In genomic region chr19:52940905-52941304, GRCh38 we compare ENCODE assay signal across 8 cellular contexts. TPM values are rescaled to one million over a fixed set of nuclear protein-coding genes. Genes with fewer than 3 reads are reported as not detected.
DNase-seq lines count a peak whose midpoint lies in the region; ATAC-seq and TF ChIP-seq lines count a peak whose summit lies in the region.
"Not testable (repeated sequence)": the region's sequence is repeated elsewhere in the genome, so short reads cannot be mapped to it uniquely, and the experiment has no call there.

No MANE protein-coding gene starts in this region.

- H3K9me3 ChIP-seq in CD4-positive, alpha-beta memory T cell (ENCODE audit: control insufficient read depth in 1 of 2, low read length in 2 of 2), result peaks cover 0 to 11% of the 10 kb centered on the region in 2 donors

- peaks cover 10 to 32% (median 24%) of the 10 kb centered on the region in 4 donors for H3K4me1 Mint-ChIP-seq in CD4-positive, alpha-beta memory T cell
- H3K4me1 Mint-ChIP-seq in IgD-negative memory B cell, result peaks cover 8 to 17% (median 12%) of the 10 kb centered on the region in 3 donors
- peaks cover 32% of the 10 kb centered on the region for H3K4me1 Mint-ChIP-seq in T-helper 2 cell treated with Interferon-gamma antibody and Interleukin-4, amounts not matched to agents 5 μg/mL and 100 μg/mL, for 36 hours (ENCODE audit: low read depth)
- peaks cover 34% of the 10 kb centered on the region for H3K4me1 Mint-ChIP-seq in activated CD8-positive, alpha-beta memory T cell treated with anti-CD3 and anti-CD28 coated beads, Interleukin-2, amount 10 ng/mL, durations not matched to agents 7 days and 5 days
- peaks cover 22% of the 10 kb centered on the region for H3K4me1 Mint-ChIP-seq in activated naive CD8-positive, alpha-beta T cell treated with anti-CD3 and anti-CD28 coated beads, Interleukin-2, amount 10 ng/mL, durations not matched to agents 7 days and 5 days
- peaks cover 32% of the 10 kb centered on the region for H3K4me1 Mint-ChIP-seq in nephron
- H3K4me1 Mint-ChIP-seq in stimulated activated naive B cell treated with anti-CD40 and anti-IgM and Interleukin-4, amounts not matched to agents 10 μg/mL and 1 μg/mL and 100 μg/mL, for 72 hours, result peaks cover 33 to 48% of the 10 kb centered on the region in 2 donors

- H3K4me3 Mint-ChIP-seq in CD4-positive, alpha-beta memory T cell, result peak overlapping the region; percentile 4 to 98 (median 96)
- H3K4me3 Mint-ChIP-seq in IgD-negative memory B cell (peak overlapping the region; percentile 92 to 100 (median 98)), nephron (peak overlapping the region; percentile 87 to 90 (median 89))
- peak overlapping the region; percentile 97 for H3K4me3 Mint-ChIP-seq in T-helper 2 cell treated with Interferon-gamma antibody and Interleukin-4, amounts not matched to agents 5 μg/mL and 100 μg/mL, for 36 hours
- H3K4me3 Mint-ChIP-seq in activated CD8-positive, alpha-beta memory T cell treated with anti-CD3 and anti-CD28 coated beads, Interleukin-2, amount 10 ng/mL, durations not matched to agents 7 days and 5 days, result peak overlapping the region; percentile 96
- H3K4me3 Mint-ChIP-seq in activated naive CD8-positive, alpha-beta T cell treated with anti-CD3 and anti-CD28 coated beads, Interleukin-2, amount 10 ng/mL, durations not matched to agents 7 days and 5 days, result peak overlapping the region; percentile 96
- peak overlapping the region; percentile 95 to 96 for H3K4me3 Mint-ChIP-seq in stimulated activated naive B cell treated with anti-CD40 and anti-IgM and Interleukin-4, amounts not matched to agents 10 μg/mL and 1 μg/mL and 100 μg/mL, for 72 hours

- not testable (repeated sequence) for H3K4me3 ChIP-seq in CD4-positive, alpha-beta memory T cell (ENCODE audit: low read length in 2 of 2)
- peak overlapping the region; percentile 79 for H3K4me3 ChIP-seq in epithelial cell of proximal tubule (ENCODE audit: low read depth, low read length)

- POLR2A ChIA-PET in CD4-positive, alpha-beta memory T cell (lab: Charles Lee; ENCODE audit: partially characterized antibody), result interaction anchor here (0.6 to 1.8 kb wide), 3 partner anchors 22 to 187 kb away, joined by 3 to 10 read pairs (median 4); partner anchors contain the start of gene ZNF816
- POLR2A ChIA-PET in activated naive CD8-positive, alpha-beta T cell treated with anti-CD3 and anti-CD28 coated beads, Interleukin-2, amount 10 ng/mL, durations not matched to agents 7 days and 5 days (lab: Charles Lee), result interaction anchor here (0.6 to 0.7 kb wide), 2 partner anchors 454 to 751 kb away, joined by 4 read pairs; partner anchors contain the start of genes PPP2R1A and ZNF765

- not testable (repeated sequence) for H3K27me3 Mint-ChIP-seq in CD4-positive, alpha-beta memory T cell; IgD-negative memory B cell; T-helper 2 cell treated with Interferon-gamma antibody and Interleukin-4, amounts not matched to agents 5 μg/mL and 100 μg/mL, for 36 hours (ENCODE audit: low read depth); activated CD8-positive, alpha-beta memory T cell treated with anti-CD3 and anti-CD28 coated beads, Interleukin-2, amount 10 ng/mL, durations not matched to agents 7 days and 5 days; activated naive CD8-positive, alpha-beta T cell treated with anti-CD3 and anti-CD28 coated beads, Interleukin-2, amount 10 ng/mL, durations not matched to agents 7 days and 5 days; nephron (ENCODE audit: low read depth); stimulated activated naive B cell treated with anti-CD40 and anti-IgM and Interleukin-4, amounts not matched to agents 10 μg/mL and 1 μg/mL and 100 μg/mL, for 72 hours

- not testable (repeated sequence) for H3K27me3 ChIP-seq in CD4-positive, alpha-beta memory T cell (ENCODE audit: insufficient read depth, low read length)

- H3K36me3 ChIP-seq in CD4-positive, alpha-beta memory T cell (ENCODE audit: insufficient read depth, low read length), result not testable (repeated sequence)

- not testable (repeated sequence) for H3K27ac ChIP-seq in CD4-positive, alpha-beta memory T cell (ENCODE audit: low read depth, low read length)

- TF ChIP-seq CTCF in epithelial cell of proximal tubule (conservative IDR thresholded peaks at IDR 0.05; ENCODE audit: low read depth, low read length); nephron (IDR thresholded peaks at IDR 0.05; ENCODE audit: unreplicated experiment in 3 of 3): not testable (repeated sequence)

- DNase-seq in CD4-positive, alpha-beta memory T cell; T-helper 2 cell treated with Interferon-gamma antibody and Interleukin-4, amounts not matched to agents 5 μg/mL and 100 μg/mL, for 36 hours (ENCODE audit: low spot score); activated CD8-positive, alpha-beta memory T cell treated with anti-CD3 and anti-CD28 coated beads, Interleukin-2, amount 10 ng/mL, durations not matched to agents 7 days and 5 days; activated naive CD8-positive, alpha-beta T cell treated with anti-CD3 and anti-CD28 coated beads, Interleukin-2, amount 10 ng/mL, durations not matched to agents 7 days and 5 days; epithelial cell of proximal tubule (ENCODE audit: low read depth); stimulated activated naive B cell treated with anti-CD40 and anti-IgM and Interleukin-4, amounts not matched to agents 10 μg/mL and 1 μg/mL and 100 μg/mL, for 72 hours: not testable (repeated sequence)

- peaks cover 24 to 36% of the 10 kb centered on the region in 2 donors for H3K36me3 Mint-ChIP-seq in CD4-positive, alpha-beta memory T cell
- H3K36me3 Mint-ChIP-seq in IgD-negative memory B cell, result not testable (repeated sequence)
- peaks cover 39% of the 10 kb centered on the region for H3K36me3 Mint-ChIP-seq in T-helper 2 cell treated with Interferon-gamma antibody and Interleukin-4, amounts not matched to agents 5 μg/mL and 100 μg/mL, for 36 hours (ENCODE audit: low read depth)
- H3K36me3 Mint-ChIP-seq in activated CD8-positive, alpha-beta memory T cell treated with anti-CD3 and anti-CD28 coated beads, Interleukin-2, amount 10 ng/mL, durations not matched to agents 7 days and 5 days, result peaks cover 39% of the 10 kb centered on the region
- peaks cover 46% of the 10 kb centered on the region for H3K36me3 Mint-ChIP-seq in activated naive CD8-positive, alpha-beta T cell treated with anti-CD3 and anti-CD28 coated beads, Interleukin-2, amount 10 ng/mL, durations not matched to agents 7 days and 5 days
- peaks cover 24% of the 10 kb centered on the region for H3K36me3 Mint-ChIP-seq in nephron (ENCODE audit: low read depth)
- peaks cover 11 to 31% of the 10 kb centered on the region in 2 donors for H3K36me3 Mint-ChIP-seq in stimulated activated naive B cell treated with anti-CD40 and anti-IgM and Interleukin-4, amounts not matched to agents 10 μg/mL and 1 μg/mL and 100 μg/mL, for 72 hours

- ATAC-seq in activated CD8-positive, alpha-beta memory T cell treated with anti-CD3 and anti-CD28 coated beads, Interleukin-2, amount 10 ng/mL, durations not matched to agents 7 days and 5 days; activated naive CD8-positive, alpha-beta T cell treated with anti-CD3 and anti-CD28 coated beads, Interleukin-2, amount 10 ng/mL, durations not matched to agents 7 days and 5 days (ENCODE audit: low read depth); stimulated activated naive B cell treated with anti-CD40 and anti-IgM and Interleukin-4, amounts not matched to agents 10 μg/mL and 1 μg/mL and 100 μg/mL, for 72 hours (replicated peaks): not testable (repeated sequence)

- peaks cover 17% of the 10 kb centered on the region for H3K4me1 ChIP-seq in CD4-positive, alpha-beta memory T cell (ENCODE audit: insufficient read depth, low read length)

- intact Hi-C loops in CD4-positive, alpha-beta memory T cell (cut with micrococcal nuclease), result loop anchor here (5.0 kb wide), 2 partner anchors 256 to 414 kb away; partner anchors contain the start of gene ZNF808

- H3K27ac Mint-ChIP-seq in CD4-positive, alpha-beta memory T cell, result peak overlapping the region in 5 of 7 donors; percentile 67 to 97 (median 93)
- H3K27ac Mint-ChIP-seq in IgD-negative memory B cell, result peak overlapping the region in 1 of 3 donors; percentile 84
- not testable (repeated sequence) for H3K27ac Mint-ChIP-seq in T-helper 2 cell treated with Interferon-gamma antibody and Interleukin-4, amounts not matched to agents 5 μg/mL and 100 μg/mL, for 36 hours; activated CD8-positive, alpha-beta memory T cell treated with anti-CD3 and anti-CD28 coated beads, Interleukin-2, amount 10 ng/mL, durations not matched to agents 7 days and 5 days; stimulated activated naive B cell treated with anti-CD40 and anti-IgM and Interleukin-4, amounts not matched to agents 10 μg/mL and 1 μg/mL and 100 μg/mL, for 72 hours
- H3K27ac Mint-ChIP-seq in activated naive CD8-positive, alpha-beta T cell treated with anti-CD3 and anti-CD28 coated beads, Interleukin-2, amount 10 ng/mL, durations not matched to agents 7 days and 5 days, result peak overlapping the region; percentile 92
- peak overlapping the region in 2 of 3 experiments; percentile 57 to 88 for H3K27ac Mint-ChIP-seq in nephron

- H3K9me3 Mint-ChIP-seq in CD4-positive, alpha-beta memory T cell, result peaks cover 0 to 58% (median 31%) of the 10 kb centered on the region in 8 donors
- peaks cover 0 to 22% (median 3%) of the 10 kb centered on the region in 3 donors for H3K9me3 Mint-ChIP-seq in IgD-negative memory B cell
- peaks cover 27% of the 10 kb centered on the region for H3K9me3 Mint-ChIP-seq in T-helper 2 cell treated with Interferon-gamma antibody and Interleukin-4, amounts not matched to agents 5 μg/mL and 100 μg/mL, for 36 hours
- peaks cover 17% of the 10 kb centered on the region for H3K9me3 Mint-ChIP-seq in activated CD8-positive, alpha-beta memory T cell treated with anti-CD3 and anti-CD28 coated beads, Interleukin-2, amount 10 ng/mL, durations not matched to agents 7 days and 5 days (ENCODE audit: low read depth)
- peaks cover 22% of the 10 kb centered on the region for H3K9me3 Mint-ChIP-seq in activated naive CD8-positive, alpha-beta T cell treated with anti-CD3 and anti-CD28 coated beads, Interleukin-2, amount 10 ng/mL, durations not matched to agents 7 days and 5 days
- H3K9me3 Mint-ChIP-seq in nephron; stimulated activated naive B cell treated with anti-CD40 and anti-IgM and Interleukin-4, amounts not matched to agents 10 μg/mL and 1 μg/mL and 100 μg/mL, for 72 hours: not testable (repeated sequence)

- CTCF ChIA-PET in CD4-positive, alpha-beta memory T cell (lab: Charles Lee; ENCODE audit: partially characterized antibody); activated CD8-positive, alpha-beta memory T cell treated with anti-CD3 and anti-CD28 coated beads, Interleukin-2, amount 10 ng/mL, durations not matched to agents 7 days and 5 days (lab: Charles Lee): not testable (repeated sequence)

RNA-seq across cellular contexts. Expression of gene ZNF888, which starts 17.7 kb away (rescaled TPM):
- 10 to 100 TPM; 10.7 to 11.4 TPM for total RNA-seq in CD4-positive, alpha-beta memory T cell
- 1 to 10 TPM; 1.2 to 2.8 TPM for polyA plus RNA-seq in CD4-positive, alpha-beta memory T cell
- polyA plus RNA-seq in IgD-negative memory B cell, result 2.1 TPM
- total RNA-seq in activated CD8-positive, alpha-beta memory T cell treated with anti-CD3 and anti-CD28 coated beads, Interleukin-2, amount 10 ng/mL, durations not matched to agents 7 days and 5 days, result 1 to 10 TPM; 4.6 to 6.7 TPM
- total RNA-seq in activated naive CD8-positive, alpha-beta T cell treated with anti-CD3 and anti-CD28 coated beads, Interleukin-2, amount 10 ng/mL, durations not matched to agents 7 days and 5 days, result 10 to 100 TPM in 1 of 2 experiments, 1 to 10 TPM in 1; 9.8 to 10.4 TPM
- total RNA-seq in epithelial cell of proximal tubule, result 5.1 and 6.3 TPM in 2 replicates

RNA-seq across cellular contexts. Expression of gene ZNF816, which starts 21.8 kb away (rescaled TPM):
- total RNA-seq in CD4-positive, alpha-beta memory T cell, result 10 to 100 TPM; 26.1 to 29.6 TPM
- 10 to 100 TPM in 1 of 2 donors, 1 to 10 TPM in 1; 6.5 to 19.9 TPM for polyA plus RNA-seq in CD4-positive, alpha-beta memory T cell
- polyA plus RNA-seq in IgD-negative memory B cell, result 9.2 TPM
- 10 to 100 TPM in 1 of 2 experiments, 1 to 10 TPM in 1; 9.8 to 13.3 TPM for total RNA-seq in activated CD8-positive, alpha-beta memory T cell treated with anti-CD3 and anti-CD28 coated beads, Interleukin-2, amount 10 ng/mL, durations not matched to agents 7 days and 5 days
- 10 to 100 TPM; 17.8 to 19.7 TPM for total RNA-seq in activated naive CD8-positive, alpha-beta T cell treated with anti-CD3 and anti-CD28 coated beads, Interleukin-2, amount 10 ng/mL, durations not matched to agents 7 days and 5 days
- total RNA-seq in epithelial cell of proximal tubule, result 2.5 and 4.2 TPM in 2 replicates

RNA-seq across cellular contexts. Expression of gene ZNF320, which starts 43.5 kb away (rescaled TPM):
- 10 to 100 TPM; 14.1 to 15.6 TPM for total RNA-seq in CD4-positive, alpha-beta memory T cell
- polyA plus RNA-seq in CD4-positive, alpha-beta memory T cell, result 1 to 10 TPM in 1 of 2 donors, not detected in 1; 2.8 TPM
- 4.7 TPM for polyA plus RNA-seq in IgD-negative memory B cell
- total RNA-seq in activated CD8-positive, alpha-beta memory T cell treated with anti-CD3 and anti-CD28 coated beads, Interleukin-2, amount 10 ng/mL, durations not matched to agents 7 days and 5 days, result 10 to 100 TPM in 1 of 2 experiments, 1 to 10 TPM in 1; 8.8 to 10.9 TPM
- total RNA-seq in activated naive CD8-positive, alpha-beta T cell treated with anti-CD3 and anti-CD28 coated beads, Interleukin-2, amount 10 ng/mL, durations not matched to agents 7 days and 5 days, result 10 to 100 TPM; 13.0 to 13.3 TPM
- 4.7 and 18.9 TPM in 2 replicates for total RNA-seq in epithelial cell of proximal tubule
